18 cellular contexts compared by ENCODE assay signal in genomic region chr7:24912874-24913514, GRCh38.
DNase-seq lines count a peak whose midpoint lies in the region; ATAC-seq, FAIRE-seq and TF ChIP-seq lines count a peak whose summit lies in the region.
"Had no signal": no experiment of that assay in that cellular context is flagged by ENCODE, and none has a peak within 500 bp of the region (broad histone marks: within the 10 kb centered on the region; RNA-seq: fewer than 3 reads in every experiment).

No MANE protein-coding gene starts in this region.

- intact Hi-C loops in GM12878 (cut with micrococcal nuclease; ENCODE audit: unreplicated experiment), result no loop called here
- intact Hi-C loops in transverse colon (cut with DNase I; ENCODE audit: low total_unique reads), result no loop called here

- H3K4me1 Mint-ChIP-seq in activated naive CD4-positive, alpha-beta T cell treated with anti-CD3 and anti-CD28 coated beads, Interleukin-2, amount 50 U/mL, for 24 hours, result peaks cover 78% of the 10 kb centered on the region

- in situ Hi-C loops in GM12878 (cut with MboI), result loop anchor here (5.0 to 25.0 kb wide), 2 partner anchors 49 to 1049 kb away; no protein-coding TSS in a partner anchor
- in situ Hi-C loops in transverse colon (cut with MboI; ENCODE audit: low pct_ligation_motif_present in 1 of 4, low pct_unique_long_range_greater_than_20kb in 1 of 4, low sequenced_read_pairs in 3 of 4), result no loop called here

- peak overlapping the region; percentile 67 for H3K4me2 ChIP-seq in GM12878 (ENCODE audit: control insufficient read depth, insufficient read depth)

- H3K27me3 ChIP-seq in GM12878 (replicated peaks in 1 of 2; ENCODE audit: control insufficient read depth in 2 of 2, insufficient read depth in 2 of 2, low read length in 1 of 2), result no peaks in the 10 kb centered on the region
- no peaks in the 10 kb centered on the region for H3K27me3 ChIP-seq in transverse colon
- H3K27me3 ChIP-seq: ascending aorta had no signal

- ATAC-seq in GM12878, result no peak

- no peaks in the 10 kb centered on the region for H4K20me1 ChIP-seq in GM12878 (ENCODE audit: control insufficient read depth, insufficient read depth)

- peaks cover 90% of the 10 kb centered on the region for H3K79me2 ChIP-seq in GM12878 (ENCODE audit: control insufficient read depth, insufficient read depth, low read length)

- peak overlapping the region; percentile 70 for H3K27ac ChIP-seq in GM12878 (ENCODE audit: control insufficient read depth, insufficient read depth)
- no peak overlapping the region for H3K27ac ChIP-seq in transverse colon
- H3K27ac ChIP-seq: ascending aorta, left ventricle myocardium inferior, SK-N-MC had no signal

- 97% methylated on average over 8 of the region's 8 CpGs for WGBS in GM12878 (ENCODE audit: insufficient coverage, insufficient replicate concordance, low lambda C conversion rate, missing lambda C conversion rate)
- 89 to 90% methylated on average over 2 to 8 of the region's 8 CpGs for WGBS in transverse colon (ENCODE audit: low coverage in 1 of 2), 2 donors

- FAIRE-seq in GM12878 (lab: Jason Lieb, UNC), result no peak
- FAIRE-seq: urothelium cell line had no signal

- no peak for TF ChIP-seq RAD21 in GM12878 (IDR thresholded peaks at IDR 0.05; ENCODE audit: insufficient read depth, low read depth, low read length)

- no peaks in the 10 kb centered on the region for H3K9me3 Mint-ChIP-seq in activated naive CD4-positive, alpha-beta T cell treated with anti-CD3 and anti-CD28 coated beads, Interleukin-2, amount 50 U/mL, for 24 hours
- H3K9me3 Mint-ChIP-seq: dendritic cell treated with granulocyte-macrophage colony-stimulating factor and Interleukin-4, amounts not matched to agents 40 ng/mL and 50 ng/mL, for 4 days; nephron progenitor cell had no signal

- H3K27me3 Mint-ChIP-seq in activated naive CD4-positive, alpha-beta T cell treated with anti-CD3 and anti-CD28 coated beads, Interleukin-2, amount 50 U/mL, for 24 hours, result no peaks in the 10 kb centered on the region
- H3K27me3 Mint-ChIP-seq: dendritic cell treated with granulocyte-macrophage colony-stimulating factor and Interleukin-4, amounts not matched to agents 40 ng/mL and 50 ng/mL, for 4 days had no signal

- peaks cover 9% of the 10 kb centered on the region for H3K36me3 Mint-ChIP-seq in activated naive CD4-positive, alpha-beta T cell treated with anti-CD3 and anti-CD28 coated beads, Interleukin-2, amount 50 U/mL, for 24 hours

- CTCF ChIA-PET in GM12878 (lab: Yijun Ruan, JAX), result interaction anchor here (1.0 to 6.7 kb wide), 7 partner anchors 12 to 101 kb away, joined by 3 to 60 read pairs (median 7); partner anchors contain the start of gene OSBPL3

- H3K9ac ChIP-seq in GM12878 (ENCODE audit: control insufficient read depth, insufficient read depth, low read length), result no peak overlapping the region

- H3K9me3 ChIP-seq in GM12878 (replicated peaks; ENCODE audit: control insufficient read depth, insufficient read depth, low read length), result no peaks in the 10 kb centered on the region
- H3K9me3 ChIP-seq in transverse colon, result no peaks in the 10 kb centered on the region
- H3K9me3 ChIP-seq: ascending aorta, left ventricle myocardium inferior had no signal

- TF ChIP-seq EP300 in GM12878 (IDR thresholded peaks at IDR 0.05; ENCODE audit: borderline replicate concordance in 1 of 2, control insufficient read depth in 1 of 2, low read depth in 2 of 2, low read length in 2 of 2) (no peak), transverse colon (IDR thresholded peaks at IDR 0.05; ENCODE audit: low read depth) (no peak)

- TF ChIP-seq POLR2A in GM12878 (IDR thresholded peaks at IDR 0.05; ENCODE audit: low read depth, low read length), result no peak
- TF ChIP-seq POLR2A in transverse colon (IDR thresholded peaks at IDR 0.05), result no peak

- H3K4me3 ChIP-seq in GM12878 (0 out of 2 replicates have a peak overlapping the region, but pooled peaks have one; percentile 14), transverse colon (no peak overlapping the region)
- H3K4me3 ChIP-seq: ascending aorta, left ventricle myocardium inferior, SK-N-MC had no signal

- peak overlapping the region; percentile 19 for H3K27ac Mint-ChIP-seq in activated naive CD4-positive, alpha-beta T cell treated with anti-CD3 and anti-CD28 coated beads, Interleukin-2, amount 50 U/mL, for 24 hours
- H3K27ac Mint-ChIP-seq: dendritic cell treated with granulocyte-macrophage colony-stimulating factor and Interleukin-4, amounts not matched to agents 40 ng/mL and 50 ng/mL, for 4 days; nephron progenitor cell had no signal

- no peak for TF ChIP-seq CTCF in GM12878 (IDR thresholded peaks at IDR 0.05 in 2 of 3, conservative IDR thresholded peaks at IDR 0.05 in 1 of 3; ENCODE audit: control insufficient read depth in 2 of 3, extremely low read depth in 1 of 3, insufficient read depth in 1 of 3, low read depth in 3 of 3, low read length in 3 of 3)
- TF ChIP-seq CTCF in transverse colon (IDR thresholded peaks at IDR 0.05), result no peak

- no peak overlapping the region for H2AFZ ChIP-seq in GM12878 (ENCODE audit: control insufficient read depth, low read depth, low read length)

- no peak for DNase-seq in activated naive CD4-positive, alpha-beta T cell treated with anti-CD3 and anti-CD28 coated beads, Interleukin-2, amount 50 U/mL, for 16 hours
- peak; percentile 74 for DNase-seq in NCI-H345 (lab: John Stamatoyannopoulos, UW)
- DNase-seq in GM12878 (ENCODE audit: low read depth, low spot score), result no peak
- peak; percentile 36 for DNase-seq in transverse colon
- DNase-seq in stimulated activated CD4-positive, alpha-beta T cell treated with anti-CD3 and anti-CD28 coated beads, Interleukin-1b, Interleukin-23, amount 100 ng/mL, for 48 hours, result no peak
- DNase-seq in NCI-H82 treated with DMSO at 0.1 percent for 48 hours (lab: John Stamatoyannopoulos, UW; ENCODE audit: unreplicated experiment), result no peak
- no peak for DNase-seq in NCI-H2227 treated with DMSO at 0.1 percent for 48 hours (lab: John Stamatoyannopoulos, UW)
- DNase-seq: activated T-cell treated with anti-CD3 and anti-CD28 coated beads, Interleukin-2, amount 50 U/mL, for 1 hour; hypothalamus; left ventricle myocardium inferior; NCI-H1105; nephron progenitor cell; stimulated activated CD4-positive, alpha-beta T cell treated with anti-CD3 and anti-CD28 coated beads, Interleukin-4, amount 100 ng/mL, for 1 hour had no signal

- peaks cover 81% of the 10 kb centered on the region for H3K4me1 ChIP-seq in GM12878 (ENCODE audit: control insufficient read depth, insufficient read depth, low read length)
- H3K4me1 ChIP-seq in transverse colon, result no peaks in the 10 kb centered on the region
- H3K4me1 ChIP-seq: ascending aorta had no signal

- H3K4me3 Mint-ChIP-seq in activated naive CD4-positive, alpha-beta T cell treated with anti-CD3 and anti-CD28 coated beads, Interleukin-2, amount 50 U/mL, for 24 hours, result no peak overlapping the region
- H3K4me3 Mint-ChIP-seq: dendritic cell treated with granulocyte-macrophage colony-stimulating factor and Interleukin-4, amounts not matched to agents 40 ng/mL and 50 ng/mL, for 4 days; nephron progenitor cell had no signal

- RAD21 ChIA-PET in GM12878 (lab: Charles Lee; ENCODE audit: unreplicated experiment), result interaction anchor here (0.7 to 10.4 kb wide), 5 partner anchors 11 to 92 kb away, joined by 3 to 93 read pairs (median 9); partner anchors contain the start of gene OSBPL3

- POLR2A ChIA-PET in GM12878 (lab: Charles Lee), result interaction anchor here (0.6 to 2.4 kb wide), 8 partner anchors 13 to 69 kb away, joined by 3 to 5 read pairs (median 4); no protein-coding TSS in a partner anchor

- no peaks in the 10 kb centered on the region for H3K36me3 ChIP-seq in GM12878 (ENCODE audit: control insufficient read depth in 2 of 2, insufficient read depth in 2 of 2, low read length in 1 of 2)
- H3K36me3 ChIP-seq in transverse colon, result no peaks in the 10 kb centered on the region
- H3K36me3 ChIP-seq: ascending aorta, left ventricle myocardium inferior had no signal

- no TSS peak for BruUV-seq in GM12878 (replicated peaks; lab: Mats Ljungman, UMichigan)

- SMC1A ChIA-PET in GM12878 (lab: Charles Lee; ENCODE audit: uncharacterized antibody, unreplicated experiment), result interaction anchor here (1.1 to 7.8 kb wide), 10 partner anchors 8 to 79 kb away, joined by 3 to 93 read pairs (median 8); partner anchors contain the start of gene OSBPL3

TF ChIP-seq in GM12878, 131 proteins besides CTCF, POLR2A, EP300 and RAD21:
- TF ChIP-seq CREM (IDR thresholded peaks at IDR 0.05; ENCODE audit: low read depth) (0 out of 2 replicates have a peak, but pooled peaks have one; percentile 10), SIX5 (IDR thresholded peaks at IDR 0.05; ENCODE audit: low read depth, low read length, severe bottlenecking) (no peak), SMAD1 (IDR thresholded peaks at IDR 0.05; ENCODE audit: low read depth, partially characterized antibody) (no peak), CREB1 (IDR thresholded peaks at IDR 0.05; ENCODE audit: low read depth) (peak; percentile 47; the same call in 1 of the 2 replicates), RUNX3 (IDR thresholded peaks at IDR 0.05; ENCODE audit: low read length) (0 out of 2 replicates have a peak, but pooled peaks have one; percentile 7)

Comparison
In these comparisons a context has a peak if more than half of its experiments do, and no peak if none do; other contexts are left out.
1. DNase-seq: peak in NCI-H345 (single experiment) and transverse colon (single experiment); none in activated naive CD4-positive, alpha-beta T cell treated with anti-CD3 and anti-CD28 coated beads, Interleukin-2, amount 50 U/mL, for 16 hours (single experiment), GM12878 (single experiment), stimulated activated CD4-positive, alpha-beta T cell treated with anti-CD3 and anti-CD28 coated beads, Interleukin-1b, Interleukin-23, amount 100 ng/mL, for 48 hours (single experiment), NCI-H82 treated with DMSO at 0.1 percent for 48 hours (single experiment) and NCI-H2227 treated with DMSO at 0.1 percent for 48 hours (single experiment).